In genomic region chr3:158863247-158863646, GRCh38 we compare ENCODE assay signal across 13 cellular contexts.
"Had no signal": no experiment of that assay in that cellular context is flagged by ENCODE, and none has a peak within 500 bp of the region (broad histone marks: within the 10 kb centered on the region; RNA-seq: fewer than 3 reads in every experiment).

No MANE protein-coding gene starts in this region.

- DNase-seq: activated CD4-positive, alpha-beta T cell treated with anti-CD3 and anti-CD28 coated beads, Interleukin-2, amount 50 U/mL, for 4 hours; activated CD4-positive, CD25-positive, alpha-beta regulatory T cell treated with anti-CD3 and anti-CD28 coated beads, Interleukin-2, amount 50 U/mL, for 72 hours; activated naive CD4-positive, alpha-beta T cell treated with Interleukin-2 at 50 U/mL for 16 hours; activated T-cell treated with anti-CD3 and anti-CD28 coated beads for 4 hours; anterior cingulate cortex; brain microvascular endothelial cell; esophagus squamous epithelium; hippocampal formation; kidney; left lung; mucosa of descending colon; naive thymus-derived CD8-positive, alpha-beta T cell had no signal

- ATAC-seq: left lung; mucosa of descending colon; naive thymus-derived CD8-positive, alpha-beta T cell; stimulated activated effector memory CD8-positive, alpha-beta T cell treated with anti-CD3 and anti-CD28 coated beads, Interleukin-12 subunit alpha, Interleukin-12 subunit beta, amount 100 ng/mL, for 72 hours had no signal
